ENCODE assay signal across 20 cellular contexts in genomic region chr7:3606436-3606835, GRCh38.
DNase-seq lines count a peak whose midpoint lies in the region; ATAC-seq, FAIRE-seq and TF ChIP-seq lines count a peak whose summit lies in the region.
"Had no signal": no experiment of that assay in that cellular context is flagged by ENCODE, and none has a peak within 500 bp of the region (broad histone marks: within the 10 kb centered on the region; RNA-seq: fewer than 3 reads in every experiment).

No MANE protein-coding gene starts in this region.

- no peak for DNase-seq in HTR-8/SVneo (ENCODE audit: insufficient read length, low spot score)
- peak; percentile 46 for DNase-seq in endothelial cell of umbilical vein (ENCODE audit: low read depth, low spot score)
- DNase-seq in mesenchymal stem cell = no peak
- peak; percentile 15 for DNase-seq in pulmonary artery endothelial cell (ENCODE audit: low read depth, low spot score)
- no peak for DNase-seq in GM03348 (ENCODE audit: low spot score)
- DNase-seq in NCI-H128 (lab: John Stamatoyannopoulos, UW; ENCODE audit: unreplicated experiment) = no peak
- DNase-seq in activated naive CD4-positive, alpha-beta T cell treated with anti-CD3 and anti-CD28 coated beads, Interleukin-2, amount 50 U/mL, for 72 hours (ENCODE audit: low spot score in 2 of 2) = no peak
- DNase-seq: 8988T; Calu3; CD8-positive, alpha-beta T cell; DMS79 treated with DMSO at 0.1 percent for 48 hours; GF-D8; GOT3; H7; HFFc6 had no signal

- ATAC-seq in activated naive CD4-positive, alpha-beta T cell treated with anti-CD3 and anti-CD28 coated beads, Interleukin-2, amount 50 U/mL, for 72 hours = no peak
- ATAC-seq: CD8-positive, alpha-beta T cell; GM12878; HCT116; HepG2 had no signal

- H3K27ac Mint-ChIP-seq in activated naive CD4-positive, alpha-beta T cell treated with anti-CD3 and anti-CD28 coated beads, Interleukin-2, amount 50 U/mL, for 72 hours = no peak overlapping the region
- H3K27ac Mint-ChIP-seq: B cell; CD8-positive, alpha-beta T cell; HFFc6 had no signal

- peaks cover 5% of the 10 kb centered on the region for H3K79me1 ChIP-seq in mesenchymal stem cell (replicated peaks; ENCODE audit: low read length, poor library complexity, severe bottlenecking)

- H3K9me1 ChIP-seq in endothelial cell of umbilical vein (replicated peaks; ENCODE audit: control insufficient read depth, extremely low read depth, insufficient read depth, low read length) = no peaks in the 10 kb centered on the region

- H4K20me1 ChIP-seq in endothelial cell of umbilical vein (replicated peaks; ENCODE audit: control insufficient read depth, extremely low read depth, insufficient read depth, low read length) = no peaks in the 10 kb centered on the region
- H4K20me1 ChIP-seq: BLaER1 treated with 17β-estradiol and CSF1 and Interleukin-3, amounts not matched to agents 10 nM and 100 nM had no signal

- FAIRE-seq in HTR-8/SVneo (lab: Jason Lieb, UNC) = peak; percentile 54
- peak; percentile 73 for FAIRE-seq in endothelial cell of umbilical vein (lab: Jason Lieb, UNC)
- FAIRE-seq: GM12878, HepG2 had no signal

- dilution Hi-C loops in endothelial cell of umbilical vein (cut with MboI; ENCODE audit: extremely low pct_ligation_motif_present, low sequenced_read_pairs) = no loop called here

- H3K9ac ChIP-seq in endothelial cell of umbilical vein (replicated peaks; ENCODE audit: extremely low read depth, insufficient read depth, low read length) (no peak overlapping the region), mesenchymal stem cell (ENCODE audit: low read length) (no peak overlapping the region)
- H3K9ac ChIP-seq: BLaER1 treated with 17β-estradiol and CSF1 and Interleukin-3, amounts not matched to agents 10 nM and 100 nM had no signal

- H3K23ac ChIP-seq in mesenchymal stem cell (ENCODE audit: low read length in 2 of 2) = no peak overlapping the region

- no peak overlapping the region for H3K14ac ChIP-seq in mesenchymal stem cell (ENCODE audit: low read length in 2 of 2)

- peak overlapping the region in 1 of 2 experiments; percentile 2 for H3K18ac ChIP-seq in mesenchymal stem cell (ENCODE audit: low read depth in 1 of 2, low read length in 2 of 2)

- no peak for TF ChIP-seq CTCF in endothelial cell of umbilical vein (IDR thresholded peaks at IDR 0.05; ENCODE audit: extremely low read depth in 1 of 2, insufficient read depth in 1 of 2, low read depth in 1 of 2, low read length in 2 of 2)

- peak overlapping the region; percentile 94 for H4K8ac ChIP-seq in mesenchymal stem cell (ENCODE audit: low read length)

- no peak for TF ChIP-seq POLR2A in endothelial cell of umbilical vein (IDR thresholded peaks at IDR 0.05; ENCODE audit: low read depth, low read length)

- H3K27me3 ChIP-seq in endothelial cell of umbilical vein (ENCODE audit: control insufficient read depth in 2 of 2, insufficient read depth in 2 of 2, low read length in 2 of 2) (no peaks in the 10 kb centered on the region), mesenchymal stem cell (ENCODE audit: control insufficient read depth in 1 of 2, insufficient read depth in 1 of 2, low read length in 2 of 2) (no peaks in the 10 kb centered on the region)
- H3K27me3 ChIP-seq: BLaER1 treated with 17β-estradiol and CSF1 and Interleukin-3, amounts not matched to agents 10 nM and 100 nM had no signal

- H3K79me2 ChIP-seq in endothelial cell of umbilical vein (ENCODE audit: control insufficient read depth, insufficient read depth, low read length) = no peaks in the 10 kb centered on the region

- H2AFZ ChIP-seq in endothelial cell of umbilical vein (ENCODE audit: low read depth, low read length) = peak overlapping the region; percentile 4
- H2AFZ ChIP-seq in mesenchymal stem cell (ENCODE audit: low read depth, low read length) = no peak overlapping the region

- H3K9me3 ChIP-seq in endothelial cell of umbilical vein (replicated peaks; ENCODE audit: control insufficient read depth, insufficient read depth, low read length) (no peaks in the 10 kb centered on the region), mesenchymal stem cell (ENCODE audit: control insufficient read depth, low read length) (no peaks in the 10 kb centered on the region)

- H2BK5ac ChIP-seq in mesenchymal stem cell (ENCODE audit: low read depth, low read length, poor library complexity, severe bottlenecking) = no peak overlapping the region

- H2BK12ac ChIP-seq in mesenchymal stem cell (ENCODE audit: low read length in 2 of 2) = peak overlapping the region in 1 of 2 experiments; percentile 73

- no peak overlapping the region for H2BK15ac ChIP-seq in mesenchymal stem cell (ENCODE audit: low read depth, poor library complexity, severe bottlenecking)

- H3K36me3 ChIP-seq in endothelial cell of umbilical vein (ENCODE audit: control insufficient read depth in 2 of 2, extremely low read depth in 1 of 2, insufficient read depth in 2 of 2, low read length in 2 of 2) = no peaks in the 10 kb centered on the region
- no peaks in the 10 kb centered on the region for H3K36me3 ChIP-seq in mesenchymal stem cell (ENCODE audit: control insufficient read depth in 1 of 2, insufficient read depth in 2 of 2, low read depth in 1 of 2, low read length in 2 of 2)
- H3K36me3 ChIP-seq: BLaER1 treated with 17β-estradiol and CSF1 and Interleukin-3, amounts not matched to agents 10 nM and 100 nM had no signal

- H3K4me2 ChIP-seq in endothelial cell of umbilical vein (ENCODE audit: insufficient read depth, low read length) = peak overlapping the region; percentile 35
- H3K4me2 ChIP-seq in mesenchymal stem cell (ENCODE audit: low read length, poor library complexity, severe bottlenecking) = no peak overlapping the region
- H3K4me2 ChIP-seq: BLaER1 treated with 17β-estradiol and CSF1 and Interleukin-3, amounts not matched to agents 10 nM and 100 nM had no signal

- H2AK5ac ChIP-seq in mesenchymal stem cell (ENCODE audit: low read length, severe bottlenecking) = no peak overlapping the region

- CTCF ChIA-PET in endothelial cell of umbilical vein (lab: Charles Lee) = interaction anchor here (1.3 kb wide), 1 partner anchor 207 kb away, joined by 4 read pairs; no protein-coding TSS in a partner anchor

- H3K27ac ChIP-seq in endothelial cell of umbilical vein (ENCODE audit: insufficient read depth, low read depth, low read length) = peak overlapping the region; percentile 61
- no peak overlapping the region for H3K27ac ChIP-seq in mesenchymal stem cell (ENCODE audit: low read length, poor library complexity, severe bottlenecking)
- H3K27ac ChIP-seq: BLaER1 treated with 17β-estradiol and CSF1 and Interleukin-3, amounts not matched to agents 10 nM and 100 nM had no signal

- no peak overlapping the region for H3K4me3 ChIP-seq in endothelial cell of umbilical vein (replicated peaks in 1 of 3; ENCODE audit: insufficient read depth in 1 of 3, low read depth in 1 of 3, low read length in 3 of 3)
- H3K4me3 ChIP-seq in mesenchymal stem cell (ENCODE audit: insufficient read depth in 1 of 2, low read depth in 1 of 2, low read length in 2 of 2) = no peak overlapping the region
- H3K4me3 ChIP-seq: BLaER1 treated with 17β-estradiol and CSF1 and Interleukin-3, amounts not matched to agents 10 nM and 100 nM; GM12878 had no signal

- H3K36me3 Mint-ChIP-seq in activated naive CD4-positive, alpha-beta T cell treated with anti-CD3 and anti-CD28 coated beads, Interleukin-2, amount 50 U/mL, for 72 hours = peaks cover 8 to 16% of the 10 kb centered on the region in 2 donors
- H3K36me3 Mint-ChIP-seq: CD8-positive, alpha-beta T cell had no signal

- intact Hi-C loops in endothelial cell of umbilical vein (cut with micrococcal nuclease) = no loop called here

- peak overlapping the region in 1 of 2 experiments; percentile 80 for H3K4ac ChIP-seq in mesenchymal stem cell (ENCODE audit: low read depth in 1 of 2, low read length in 2 of 2)

- H3K4me1 ChIP-seq in endothelial cell of umbilical vein (ENCODE audit: control insufficient read depth, extremely low read depth, insufficient read depth, low read length) (peaks cover 20% of the 10 kb centered on the region), mesenchymal stem cell (ENCODE audit: control insufficient read depth, insufficient read depth, low read depth, low read length) (no peaks in the 10 kb centered on the region)
- H3K4me1 ChIP-seq: BLaER1 treated with 17β-estradiol and CSF1 and Interleukin-3, amounts not matched to agents 10 nM and 100 nM had no signal

- H4K91ac ChIP-seq in mesenchymal stem cell (ENCODE audit: low read length) = peak overlapping the region; percentile 56

- 81% methylated on average over 4 of the region's 4 CpGs for WGBS in mesenchymal stem cell

- H3K9me3 Mint-ChIP-seq in activated naive CD4-positive, alpha-beta T cell treated with anti-CD3 and anti-CD28 coated beads, Interleukin-2, amount 50 U/mL, for 72 hours = peaks cover 4 to 5% of the 10 kb centered on the region in 2 donors
- H3K9me3 Mint-ChIP-seq: CD8-positive, alpha-beta T cell had no signal

- POLR2A ChIA-PET in endothelial cell of umbilical vein (lab: Charles Lee) = no interaction called here

- H2BK120ac ChIP-seq in mesenchymal stem cell (ENCODE audit: low read depth, low read length) = no peak overlapping the region

- BruUV-seq in endothelial cell of umbilical vein (replicated peaks; lab: Mats Ljungman, UMichigan) = no TSS peak

TF ChIP-seq in endothelial cell of umbilical vein, 7 proteins besides CTCF, POLR2A, EP300 and RAD21:
- TF ChIP-seq FOS (IDR thresholded peaks at IDR 0.05; ENCODE audit: borderline replicate concordance, insufficient read depth, low read length) = peak; percentile 21
- no peak for TF ChIP-seq POLR2AphosphoS5 (IDR thresholded peaks at IDR 0.05; ENCODE audit: insufficient read depth, low read depth, low read length)
- no peak for TF ChIP-seq GATA2 (IDR thresholded peaks at IDR 0.05; ENCODE audit: insufficient read depth, insufficient read length, low read depth, low read length)
TF ChIP-seq in endothelial cell of umbilical vein: peak in this region for 1.

Comparison
In these comparisons a context has a peak if more than half of its experiments do, and no peak if none do; other contexts are left out.
1. DNase-seq: peak in endothelial cell of umbilical vein (single experiment) and pulmonary artery endothelial cell (single experiment); none in HTR-8/SVneo (single experiment), mesenchymal stem cell (single experiment), GM03348 (single experiment), NCI-H128 (single experiment) and activated naive CD4-positive, alpha-beta T cell treated with anti-CD3 and anti-CD28 coated beads, Interleukin-2, amount 50 U/mL, for 72 hours (0 of 2).